ENCODE assay signal across 2 cellular contexts in genomic region chr10:72879245-72879644, GRCh38.
TF ChIP-seq lines count a peak whose summit lies in the region.

No MANE protein-coding gene starts in this region.

TF ChIP-seq in HepG2, 621 proteins besides CTCF, POLR2A, EP300 and RAD21:
- peak; percentile 95 for TF ChIP-seq ZNF317 (CRISPR knock-in tag; IDR thresholded peaks at IDR 0.05)
- TF ChIP-seq CREB1 (IDR thresholded peaks at IDR 0.05): no peak
- TF ChIP-seq CREB1 (CRISPR knock-in tag; IDR thresholded peaks at IDR 0.05): no peak

TF ChIP-seq in K562, 482 proteins besides CTCF, POLR2A, EP300 and RAD21:
- TF ChIP-seq POLR3G (IDR thresholded peaks at IDR 0.05; ENCODE audit: extremely low read depth, insufficient read length, insufficient replicate concordance): no peak
- TF ChIP-seq ATF6 (CRISPR knock-in tag; IDR thresholded peaks at IDR 0.05): no peak
- peak; percentile 88 for TF ChIP-seq TRIM28 (IDR thresholded peaks at IDR 0.05)
- peak; percentile 59 for TF ChIP-seq ZNF316 (IDR thresholded peaks at IDR 0.05)
- no peak for TF ChIP-seq FIP1L1 (IDR thresholded peaks at IDR 0.05; ENCODE audit: low read depth, low read length, poor library complexity, severe bottlenecking)
- TF ChIP-seq NCOA4 (IDR thresholded peaks at IDR 0.05; ENCODE audit: partially characterized antibody): no peak
- no peak for TF ChIP-seq TEAD2 (tag; IDR thresholded peaks at IDR 0.05)
- TF ChIP-seq MAFG (tag; conservative IDR thresholded peaks at IDR 0.05): 0 out of 2 replicates have a peak, but pooled peaks have one; percentile 6
- no peak for TF ChIP-seq IFI16 (CRISPR knock-in tag; IDR thresholded peaks at IDR 0.05)
- no peak for TF ChIP-seq LCOR (CRISPR knock-in tag; IDR thresholded peaks at IDR 0.05)
- TF ChIP-seq CBX3 (IDR thresholded peaks at IDR 0.05; ENCODE audit: borderline replicate concordance in 1 of 2, low read length in 2 of 2): peak in 1 of 2 experiments; percentile 95; a peak in 2 of 3 replicates
- TF ChIP-seq KLF16 (IDR thresholded peaks at IDR 0.05): no peak
- TF ChIP-seq CBX5 (IDR thresholded peaks at IDR 0.05; ENCODE audit: borderline replicate concordance, low read depth): peak; percentile 76; the same call in 1 of the 2 replicates
- TF ChIP-seq PTTG1 (tag; IDR thresholded peaks at IDR 0.05; ENCODE audit: low read depth): no peak
- TF ChIP-seq LEF1 (IDR thresholded peaks at IDR 0.05): 0 out of 2 replicates have a peak, but pooled peaks have one; percentile 18
